ENCODE assay signal across 23 cellular contexts in genomic region chr9:100196215-100196614, GRCh38.
"Had no signal": no experiment of that assay in that cellular context is flagged by ENCODE, and none has a peak within 500 bp of the region (broad histone marks: within the 10 kb centered on the region; RNA-seq: fewer than 3 reads in every experiment).

No MANE protein-coding gene starts in this region.

- FAIRE-seq: islet of Langerhans, urothelium cell line had no signal

- H3K4me1 ChIP-seq: adrenal gland, esophagus muscularis mucosa had no signal

- H3K27ac ChIP-seq: adrenal gland, body of pancreas, coronary artery, esophagus muscularis mucosa, skin epidermis, thoracic aorta had no signal

- DNase-seq: activated CD4-positive, alpha-beta T cell treated with anti-CD3 and anti-CD28 coated beads for 36 hours; activated CD4-positive, alpha-beta T cell treated with anti-CD3 and anti-CD28 coated beads, Interleukin-2, amount 50 U/mL, for 4 hours; activated CD4-positive, CD25-positive, alpha-beta regulatory T cell; activated CD8-positive, alpha-beta memory T cell treated with anti-CD3 and anti-CD28 coated beads for 24 hours; activated effector memory CD4-positive, alpha-beta T cell treated with anti-CD3 and anti-CD28 coated beads, Interleukin-2, amount 50 U/mL, for 16 hours; activated naive CD4-positive, alpha-beta T cell treated with anti-CD3 and anti-CD28 coated beads for 36 hours; activated naive CD8-positive, alpha-beta T cell treated with anti-CD3 and anti-CD28 coated beads for 36 hours; adrenal gland; aorta; body of pancreas; foreskin melanocyte; natural killer cell; retina; stimulated activated CD4-positive, alpha-beta T cell treated with anti-CD3 and anti-CD28 coated beads, Interleukin-4, amount 100 ng/mL, for 24 hours; trophoblast cell had no signal

- H3K4me3 ChIP-seq: adrenal gland, body of pancreas, coronary artery, esophagus muscularis mucosa, skin epidermis, thoracic aorta had no signal

- H3K27me3 ChIP-seq: adrenal gland, body of pancreas, esophagus muscularis mucosa had no signal

- ATAC-seq: activated CD4-positive, alpha-beta T cell treated with anti-CD3 and anti-CD28 coated beads for 36 hours; body of pancreas; natural killer cell; sciatic nerve; stimulated activated effector memory CD8-positive, alpha-beta T cell treated with anti-CD3 and anti-CD28 coated beads, Interleukin-12 subunit alpha, Interleukin-12 subunit beta, amount 100 ng/mL, for 72 hours had no signal

- H3K36me3 ChIP-seq: adrenal gland had no signal
